Comparison of ENCODE assay signal across 20 cellular contexts in genomic region chr21:46347203-46347550, GRCh38.
"Had no signal": no experiment of that assay in that cellular context is flagged by ENCODE, and none has a peak within 500 bp of the region (broad histone marks: within the 10 kb centered on the region; RNA-seq: fewer than 3 reads in every experiment).

No MANE protein-coding gene starts in this region.

- H3K9me3 ChIP-seq: gastroesophageal sphincter, lower lobe of right lung, mucosa of descending colon, thoracic aorta had no signal

- H3K27me3 ChIP-seq: gastroesophageal sphincter had no signal

- DNase-seq: activated B cell treated with CpG ODN at 0.5 μM for 24 hours; activated naive CD4-positive, alpha-beta T cell; activated T-cell treated with anti-CD3 and anti-CD28 coated beads for 4 hours; activated T-cell treated with anti-CD3 and anti-CD28 coated beads, Interleukin-2, amount 50 U/mL, for 72 hours; effector CD8-positive, alpha-beta T cell; head of caudate nucleus; hippocampal formation; immature natural killer cell; lower lobe of right lung; mucosa of descending colon; small intestine; stimulated activated CD4-positive, alpha-beta T cell treated with anti-CD3 and anti-CD28 coated beads, Interleukin-4, amount 100 ng/mL, for 24 hours; T-helper 2 cell; trophoblast cell had no signal

- H3K27ac ChIP-seq: gastroesophageal sphincter, lower lobe of right lung, thoracic aorta had no signal

- FAIRE-seq: endometrium, small intestine, urothelium cell line had no signal

- ATAC-seq: activated T-cell treated with anti-CD3 and anti-CD28 coated beads, Interleukin-2, amount 50 U/mL, for 72 hours; gastroesophageal sphincter; mucosa of descending colon; natural killer cell treated with Interleukin-12 subunit alpha and Interleukin-12 subunit beta and Interleukin-15 and Interleukin-18, amount 100 ng/mL, for 72 hours; stimulated activated effector memory CD8-positive, alpha-beta T cell treated with anti-CD3 and anti-CD28 coated beads, Interleukin-12 subunit alpha, Interleukin-12 subunit beta, amount 100 ng/mL, for 72 hours had no signal

- H3K4me3 ChIP-seq: gastroesophageal sphincter, lower lobe of right lung, mucosa of descending colon, thoracic aorta had no signal

- H3K4me1 ChIP-seq: gastroesophageal sphincter, lower lobe of right lung had no signal
